8 cellular contexts compared by ENCODE assay signal in the genomic region with DNA sequence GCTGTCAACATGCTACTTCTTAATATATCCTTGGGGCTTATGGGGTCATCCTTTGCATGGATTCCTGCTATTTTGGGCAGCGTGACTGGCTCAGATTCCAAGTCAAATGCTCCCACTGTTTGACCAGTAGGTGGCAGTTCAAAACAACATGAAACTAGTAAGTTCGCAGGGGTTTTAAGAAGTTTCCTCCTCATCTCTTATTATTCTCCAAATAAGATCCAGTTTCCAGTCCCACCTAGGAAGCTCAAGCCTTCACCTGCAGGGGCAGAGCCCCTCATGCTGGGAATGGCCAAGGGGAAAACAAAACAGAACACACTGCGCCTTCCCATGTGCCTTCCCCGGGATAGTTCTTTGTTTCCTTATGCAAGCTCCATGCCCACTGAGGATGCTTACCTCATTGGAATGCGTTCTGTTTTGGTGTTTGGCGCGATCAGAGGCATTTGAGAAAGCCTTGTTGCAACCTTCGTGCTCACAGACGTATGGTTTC.
DNase-seq lines count a peak whose midpoint lies in the region; ATAC-seq and TF ChIP-seq lines count a peak whose summit lies in the region.

No MANE protein-coding gene starts in this region.

- TF ChIP-seq CTCF in natural killer cell (IDR thresholded peaks at IDR 0.05) (peak; percentile 20), fibroblast of mammary gland (conservative IDR thresholded peaks at IDR 0.05; ENCODE audit: control insufficient read depth, insufficient read depth, low read depth, low read length) (peak; percentile 85), omental fat pad (IDR thresholded peaks at IDR 0.05) (peak in 1 of 3 donors; percentile 6)

- ATAC-seq in natural killer cell, result no peak
- no peak for ATAC-seq in natural killer cell treated with Interleukin-12 subunit alpha and Interleukin-12 subunit beta and Interleukin-15 and Interleukin-18, amount 100 ng/mL, for 72 hours
- peak; percentile 56 for ATAC-seq in omental fat pad (ENCODE audit: low FRiP score)
- no peak for ATAC-seq in GM19328 (IDR thresholded peaks at IDR 0.05; ENCODE audit: unreplicated experiment)

- intact Hi-C loops in natural killer cell (cut with micrococcal nuclease), result no loop called here

- no peaks in the 10 kb centered on the region for H3K36me3 Mint-ChIP-seq in natural killer cell
- H3K36me3 Mint-ChIP-seq in natural killer cell treated with Interleukin-12 subunit alpha and Interleukin-12 subunit beta and Interleukin-15 and Interleukin-18, amount 100 ng/mL, for 72 hours, result no peaks in the 10 kb centered on the region

- no peaks in the 10 kb centered on the region for H3K9me3 Mint-ChIP-seq in natural killer cell
- no peaks in the 10 kb centered on the region for H3K9me3 Mint-ChIP-seq in natural killer cell treated with Interleukin-12 subunit alpha and Interleukin-12 subunit beta and Interleukin-15 and Interleukin-18, amount 100 ng/mL, for 72 hours

- H3K27ac Mint-ChIP-seq in natural killer cell, result no peak overlapping the region
- no peak overlapping the region for H3K27ac Mint-ChIP-seq in natural killer cell treated with Interleukin-12 subunit alpha and Interleukin-12 subunit beta and Interleukin-15 and Interleukin-18, amount 100 ng/mL, for 72 hours

- peaks cover 7 to 23% of the 10 kb centered on the region in 2 donors for H3K27me3 Mint-ChIP-seq in natural killer cell (ENCODE audit: low read depth in 2 of 2)
- H3K27me3 Mint-ChIP-seq in natural killer cell treated with Interleukin-12 subunit alpha and Interleukin-12 subunit beta and Interleukin-15 and Interleukin-18, amount 100 ng/mL, for 72 hours, result peaks cover 8 to 17% of the 10 kb centered on the region in 2 donors

- DNase-seq in natural killer cell (no peak), RPMI8226 (peak; percentile 39), fibroblast of mammary gland (ENCODE audit: low read depth) (peak; percentile 78), omental fat pad (ENCODE audit: low spot score) (no peak), mesenteric fat pad (ENCODE audit: low spot score) (no peak), germinal center (ENCODE audit: low spot score) (no peak)
- no peak for DNase-seq in natural killer cell treated with Interleukin-12 subunit alpha and Interleukin-12 subunit beta and Interleukin-15 and Interleukin-18, amount 100 ng/mL, for 72 hours (ENCODE audit: low spot score)

- H3K4me3 Mint-ChIP-seq in natural killer cell, result no peak overlapping the region
- no peak overlapping the region for H3K4me3 Mint-ChIP-seq in natural killer cell treated with Interleukin-12 subunit alpha and Interleukin-12 subunit beta and Interleukin-15 and Interleukin-18, amount 100 ng/mL, for 72 hours

- no peak overlapping the region for H3K4me3 ChIP-seq in fibroblast of mammary gland (ENCODE audit: control insufficient read depth, low read depth, low read length)

- H3K4me1 Mint-ChIP-seq in natural killer cell, result peaks cover 0 to 4% of the 10 kb centered on the region in 2 donors
- peaks cover 0 to 3% of the 10 kb centered on the region in 2 donors for H3K4me1 Mint-ChIP-seq in natural killer cell treated with Interleukin-12 subunit alpha and Interleukin-12 subunit beta and Interleukin-15 and Interleukin-18, amount 100 ng/mL, for 72 hours (ENCODE audit: low read depth in 2 of 2)

Comparison
In these comparisons a context has a peak if more than half of its experiments do, and no peak if none do; other contexts are left out.
1. DNase-seq: peak in RPMI8226 (single experiment) and fibroblast of mammary gland (single experiment); none in natural killer cell (single experiment), natural killer cell treated with Interleukin-12 subunit alpha and Interleukin-12 subunit beta and Interleukin-15 and Interleukin-18, amount 100 ng/mL, for 72 hours (single experiment), omental fat pad (single experiment), mesenteric fat pad (single experiment) and germinal center (single experiment).